Comparison of ENCODE assay signal across 8 cellular contexts in the genomic region with DNA sequence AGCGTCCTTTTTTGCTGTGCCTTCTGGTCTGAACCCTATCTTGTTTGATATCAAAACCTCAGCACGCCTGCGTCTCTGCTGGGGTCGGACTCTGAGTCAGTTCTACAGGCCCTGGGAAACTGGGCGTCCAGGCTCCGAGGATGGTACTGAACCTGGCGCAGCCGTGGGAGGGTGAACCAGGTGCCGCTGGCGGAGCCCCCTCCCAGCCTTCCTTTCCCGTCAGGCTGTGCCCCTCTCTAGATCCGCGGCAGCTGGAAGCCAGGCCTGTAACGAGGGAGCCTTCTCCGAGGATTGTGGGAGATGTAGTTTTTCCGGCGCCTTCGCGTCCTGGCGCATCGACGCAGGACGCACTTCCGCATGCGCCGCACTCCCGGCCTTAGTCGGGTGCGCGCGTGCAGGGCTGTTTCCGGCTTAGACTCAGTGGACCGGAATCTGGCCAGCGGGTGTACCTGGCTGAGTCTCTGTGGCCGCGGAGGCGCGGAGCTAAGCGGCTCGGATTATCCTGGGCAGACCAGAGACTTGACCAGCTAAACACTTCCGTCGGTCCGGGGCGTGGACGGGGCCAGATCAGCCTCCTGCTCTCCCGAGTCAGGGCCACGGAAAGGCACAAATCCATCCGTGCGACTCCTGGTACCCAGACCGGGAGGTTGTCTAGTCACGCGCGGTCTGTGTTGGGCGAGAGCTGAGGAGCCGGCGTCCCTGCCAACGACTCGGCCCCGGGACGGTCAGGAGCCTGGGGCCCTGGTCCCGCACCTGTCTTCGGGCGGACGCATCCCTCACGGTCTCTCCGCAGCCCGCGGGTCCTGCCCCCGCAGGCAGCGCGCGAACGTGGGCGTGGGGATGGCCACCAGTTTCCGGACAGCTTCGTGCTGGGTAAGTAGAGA. TPM values are rescaled to one million over a fixed set of nuclear protein-coding genes. Genes with fewer than 3 reads are reported as not detected.
DNase-seq lines count a peak whose midpoint lies in the region; ATAC-seq, FAIRE-seq and TF ChIP-seq lines count a peak whose summit lies in the region.

Gene ZNF26, plus strand, starts transcription at position 367 of the 884 bp plus-strand sequence. Its CDS starts 474 bp downstream, at position 841.

- H3K14ac ChIP-seq in H1 (ENCODE audit: insufficient read length) (no peak within 1 kb of the TSS), mesenchymal stem cell (ENCODE audit: low read length in 2 of 2) (peak within 1 kb of the TSS in 1 of 2 experiments; percentile 57)

- H3K79me2 ChIP-seq in H1 (ENCODE audit: control insufficient read depth in 1 of 2, insufficient read depth in 2 of 2, low read length in 2 of 2), result peaks cover 0 to 43% of the 10 kb centered on the region in 2 experiments; a peak in 3 of 4 replicates

- FAIRE-seq in HTR-8/SVneo (lab: Jason Lieb, UNC) (peak; percentile 98), H1 (lab: Jason Lieb, UNC) (no peak)

- peak within 1 kb of the TSS; percentile 98 for H2AFZ ChIP-seq in H1 (ENCODE audit: low read length)
- H2AFZ ChIP-seq in mesenchymal stem cell (ENCODE audit: low read depth, low read length), result peak within 1 kb of the TSS; percentile 85

- peak within 1 kb of the TSS; percentile 57 for H4K5ac ChIP-seq in H1 (ENCODE audit: insufficient read length, low read depth, low read length)

- peak within 1 kb of the TSS; percentile 52 for H3K56ac ChIP-seq in H1 (replicated peaks; ENCODE audit: insufficient read length, low read depth, low read length)

- no peak within 1 kb of the TSS for H2BK120ac ChIP-seq in H1 (replicated peaks; ENCODE audit: low read depth, low read length)
- peak within 1 kb of the TSS; percentile 64 for H2BK120ac ChIP-seq in mesenchymal stem cell (ENCODE audit: low read depth, low read length)

- no peak for TF ChIP-seq CTCF in H1 (IDR thresholded peaks at IDR 0.05; ENCODE audit: control extremely low read depth in 1 of 3, insufficient read depth in 1 of 3, low read depth in 1 of 3, low read length in 3 of 3)

- CTCF ChIA-PET in H1 (lab: Charles Lee; ENCODE audit: partially characterized antibody), result interaction anchor here (1.1 to 2.5 kb wide), 5 partner anchors 9 to 23 kb away, joined by 4 to 8 read pairs (median 6); no protein-coding TSS in a partner anchor

- no peak for TF ChIP-seq EP300 in H1 (IDR thresholded peaks at IDR 0.05; ENCODE audit: borderline replicate concordance in 1 of 2, low read depth in 2 of 2, low read length in 2 of 2)

- H2BK20ac ChIP-seq in H1 (ENCODE audit: low read length), result no peak within 1 kb of the TSS

- H4K91ac ChIP-seq in H1 (replicated peaks; ENCODE audit: insufficient read length, low read length) (no peak within 1 kb of the TSS), mesenchymal stem cell (ENCODE audit: low read length) (peak within 1 kb of the TSS; percentile 82)

- peak within 1 kb of the TSS; percentile 38; the same call in 1 of the 2 replicates for H3K27ac ChIP-seq in H1 (ENCODE audit: low read depth, low read length)
- peak within 1 kb of the TSS; percentile 77 for H3K27ac ChIP-seq in mesenchymal stem cell (ENCODE audit: low read length, poor library complexity, severe bottlenecking)

- no peak within 1 kb of the TSS; the same call in 1 of the 2 replicates for H3K18ac ChIP-seq in H1 (ENCODE audit: extremely low read depth, low read length)
- peak within 1 kb of the TSS; percentile 67 to 96 for H3K18ac ChIP-seq in mesenchymal stem cell (ENCODE audit: low read depth in 1 of 2, low read length in 2 of 2)

- peak; percentile 95 for DNase-seq in COLO829 (ENCODE audit: low spot score)
- peak; percentile 95 for DNase-seq in HTR-8/SVneo (ENCODE audit: insufficient read length, low spot score)
- peak; percentile 86 for DNase-seq in NOMO-1 treated with dmso at 0.1 percent for 144 hours (lab: John Stamatoyannopoulos, UW; ENCODE audit: unreplicated experiment)
- DNase-seq in activated CD8-positive, alpha-beta memory T cell treated with anti-CD3 and anti-CD28 coated beads for 48 hours (ENCODE audit: low read depth in 2 of 3, low spot score in 2 of 3), result peak; percentile 65 to 71 (median 69)
- DNase-seq in H1 (ENCODE audit: low read depth in 1 of 2, low spot score in 2 of 2), result peak; percentile 83 to 87
- DNase-seq in mesenchymal stem cell, result peak; percentile 92
- DNase-seq in stimulated activated CD8-positive, alpha-beta memory T cell treated with anti-CD3 and anti-CD28 coated beads, Interleukin-12 subunit alpha, Interleukin-12 subunit beta, amount 100 ng/mL, for 4 hours (ENCODE audit: low read depth), result peak; percentile 80

- whole genome bisulfite sequencing in H1 (ENCODE audit: extremely low coverage in 1 of 2, insufficient coverage in 1 of 2, insufficient read length in 1 of 2, insufficient replicate concordance in 2 of 2, low coverage in 1 of 2, low lambda C conversion rate in 2 of 2, missing lambda C conversion rate in 1 of 2), 2 experiments, result 4% methylated on average over 72 of the region's 76 CpGs; no CpG with 5 or more reads in 1 of the 2 experiments
- WGBS in mesenchymal stem cell, result 3% methylated on average over 73 of the region's 76 CpGs

- H3K27me3 ChIP-seq in H1 (replicated peaks in 1 of 4; ENCODE audit: control insufficient read depth in 3 of 4, extremely low read depth in 1 of 4, insufficient read depth in 3 of 4, low read length in 3 of 4) (no peaks in the 10 kb centered on the region), mesenchymal stem cell (ENCODE audit: control insufficient read depth in 1 of 2, insufficient read depth in 1 of 2, low read length in 2 of 2) (no peaks in the 10 kb centered on the region)

- H3K36me3 ChIP-seq in H1 (ENCODE audit: control insufficient read depth in 2 of 4, insufficient read depth in 4 of 4, low read length in 3 of 4) (peaks cover 0 to 10% (median 0%) of the 10 kb centered on the region in 4 experiments; a peak in 1 of 8 replicates), mesenchymal stem cell (ENCODE audit: control insufficient read depth in 1 of 2, insufficient read depth in 2 of 2, low read depth in 1 of 2, low read length in 2 of 2) (peaks cover 11 to 17% of the 10 kb centered on the region in 2 experiments)

- H3K9me3 ChIP-seq in H1 (ENCODE audit: insufficient read depth in 2 of 2, low read depth in 1 of 2, low read length in 1 of 2) (peaks cover 20 to 28% of the 10 kb centered on the region in 2 experiments), mesenchymal stem cell (ENCODE audit: control insufficient read depth, low read length) (peaks cover 40% of the 10 kb centered on the region)

- H3K4me2 ChIP-seq in H1 (ENCODE audit: insufficient read depth in 1 of 2, low read depth in 2 of 2, low read length in 2 of 2) (peak within 1 kb of the TSS; percentile 72 to 96), mesenchymal stem cell (ENCODE audit: low read length, poor library complexity, severe bottlenecking) (peak within 1 kb of the TSS; percentile 81)

- H3K4me3 ChIP-seq in H1 (ENCODE audit: extremely low read depth in 1 of 4, insufficient read depth in 2 of 4, low read depth in 3 of 4, low read length in 4 of 4) (peak within 1 kb of the TSS; percentile 90 to 98 (median 95)), mesenchymal stem cell (ENCODE audit: insufficient read depth in 1 of 2, low read depth in 1 of 2, low read length in 2 of 2) (peak within 1 kb of the TSS; percentile 93 to 100)

- H3K9ac ChIP-seq in H1 (replicated peaks in 1 of 4; ENCODE audit: extremely low read depth in 1 of 4, low read depth in 3 of 4, low read length in 3 of 4), result peak within 1 kb of the TSS; percentile 73 to 85 (median 84)
- peak within 1 kb of the TSS; percentile 94 for H3K9ac ChIP-seq in mesenchymal stem cell (ENCODE audit: low read length)

- H2BK15ac ChIP-seq in H1 (ENCODE audit: low read length), result no peak within 1 kb of the TSS
- no peak within 1 kb of the TSS for H2BK15ac ChIP-seq in mesenchymal stem cell (ENCODE audit: low read depth, poor library complexity, severe bottlenecking)

- H3K79me1 ChIP-seq in H1 (ENCODE audit: low read depth, low read length) (peaks cover 3% of the 10 kb centered on the region; the same call in 1 of the 2 replicates), mesenchymal stem cell (replicated peaks; ENCODE audit: low read length, poor library complexity, severe bottlenecking) (peaks cover 5% of the 10 kb centered on the region)

- H2BK5ac ChIP-seq in H1 (ENCODE audit: low read depth, low read length) (no peak within 1 kb of the TSS; the same call in 1 of the 2 replicates), mesenchymal stem cell (ENCODE audit: low read depth, low read length, poor library complexity, severe bottlenecking) (peak within 1 kb of the TSS; percentile 32)

- TF ChIP-seq POLR2A in H1 (IDR thresholded peaks at IDR 0.05; ENCODE audit: control extremely low read depth in 1 of 2, low read depth in 2 of 2, low read length in 2 of 2), result peak in 1 of 2 experiments; percentile 91; a peak in 2 of 3 replicates

- H4K20me1 ChIP-seq in H1 (replicated peaks in 1 of 2; ENCODE audit: control insufficient read depth in 1 of 2, insufficient read depth in 2 of 2, low read length in 2 of 2), result no peaks in the 10 kb centered on the region

- TF ChIP-seq RAD21 in H1 (IDR thresholded peaks at IDR 0.05 in 1 of 2, conservative IDR thresholded peaks at IDR 0.05 in 1 of 2; ENCODE audit: low read depth in 2 of 2, low read length in 2 of 2), result no peak

- H3K23ac ChIP-seq in H1 (ENCODE audit: insufficient read length), result no peak within 1 kb of the TSS
- H3K23ac ChIP-seq in mesenchymal stem cell (ENCODE audit: low read length in 2 of 2), result no peak within 1 kb of the TSS

- ATAC-seq in GM21367 (IDR thresholded peaks at IDR 0.05; ENCODE audit: unreplicated experiment), result peak; percentile 95

- H3K4ac ChIP-seq in H1 (replicated peaks; ENCODE audit: insufficient read length, low read depth, low read length) (no peak within 1 kb of the TSS), mesenchymal stem cell (ENCODE audit: low read depth in 1 of 2, low read length in 2 of 2) (peak within 1 kb of the TSS; percentile 64 to 88)

- peaks cover 8% of the 10 kb centered on the region; the same call in 1 of the 2 replicates for H3K23me2 ChIP-seq in H1 (ENCODE audit: low read depth, low read length)

- H2BK12ac ChIP-seq in H1 (ENCODE audit: low read depth, low read length), result no peak within 1 kb of the TSS
- H2BK12ac ChIP-seq in mesenchymal stem cell (ENCODE audit: low read length in 2 of 2), result peak within 1 kb of the TSS in 1 of 2 experiments; percentile 7

- peak within 1 kb of the TSS; percentile 98 for H4K8ac ChIP-seq in H1 (ENCODE audit: extremely low read depth, insufficient read depth, low read length)
- peak within 1 kb of the TSS; percentile 97 for H4K8ac ChIP-seq in mesenchymal stem cell (ENCODE audit: low read length)

- H2AK5ac ChIP-seq in H1 (ENCODE audit: low read depth, low read length) (no peak within 1 kb of the TSS), mesenchymal stem cell (ENCODE audit: low read length, severe bottlenecking) (no peak within 1 kb of the TSS)

- POLR2A ChIA-PET in H1 (lab: Charles Lee; ENCODE audit: partially characterized antibody), result interaction anchor here (0.9 to 3.0 kb wide), 17 partner anchors 10 to 195 kb away, joined by 3 to 21 read pairs (median 5); partner anchors contain the start of genes ZNF10, ZNF268, ZNF605 and ZNF84

- H3K4me1 ChIP-seq in H1 (replicated peaks in 1 of 4; ENCODE audit: control insufficient read depth in 3 of 4, insufficient read depth in 4 of 4, low read length in 3 of 4), result no peaks in the 10 kb centered on the region; a peak in 1 of 7 replicates
- H3K4me1 ChIP-seq in mesenchymal stem cell (ENCODE audit: control insufficient read depth, insufficient read depth, low read depth, low read length), result peaks cover 5% of the 10 kb centered on the region

RNA-seq across cellular contexts. Expression of gene ZNF26, which starts in this region (rescaled TPM):
- total RNA-seq in H1 (2021; fragmentation: NEBNext Ultra II Directional; extraction: Animal tissue kit (Norgen Biotek cat#: 25700)), result 7.6 and 8.4 TPM in 2 replicates
- polyA plus RNA-seq in H1 (2011; rRNA removed), result 5.8 and 9.0 TPM in 2 replicates
- 9.5 TPM for polyA plus RNA-seq in H1 (2011; cell fraction: cytosol; rRNA removed)
- 12.4 TPM for polyA plus RNA-seq in H1 (2011; cell fraction: nucleus; rRNA removed)
- 5.4 to 6.8 TPM (median 5.8 TPM) in 4 replicates for polyA plus RNA-seq in H1 (2012, experiment 1 of 2)
- 0.25 TPM for polyA plus RNA-seq in H1 (2012, experiment 2 of 2)
- 3.4 TPM for polyA plus RNA-seq in H1 (2013, experiment 1 of 2)
- 3.4 TPM for polyA plus RNA-seq in H1 (2013, experiment 2 of 2)
- polyA minus RNA-seq in H1 (2011; rRNA and poly(A)+ RNA removed), result 7.9 and 10.1 TPM in 2 replicates
- polyA minus RNA-seq in H1 (2011; cell fraction: cytosol; rRNA and poly(A)+ RNA removed), result 12.6 TPM
- 25.7 TPM for polyA minus RNA-seq in H1 (2011; cell fraction: nucleus; rRNA and poly(A)+ RNA removed)
- 3.5 TPM for polyA plus RNA-seq in mesenchymal stem cell (2013, experiment 1 of 2)
- 3.1 TPM for polyA plus RNA-seq in mesenchymal stem cell (2013, experiment 2 of 2)

Comparison
In these comparisons a context has a peak if more than half of its experiments do, and no peak if none do; other contexts are left out.
1. Peak in every context shown above with its lines: DNase-seq, ATAC-seq, H3K4me3 ChIP-seq and H3K27ac ChIP-seq.